In genomic region chr15:80405970-80406369, GRCh38 we compare ENCODE assay signal across 22 cellular contexts. TPM values are rescaled to one million over a fixed set of nuclear protein-coding genes. Genes with fewer than 3 reads are reported as not detected.
DNase-seq lines count a peak whose midpoint lies in the region; ATAC-seq and TF ChIP-seq lines count a peak whose summit lies in the region.
"Had no signal": no experiment of that assay in that cellular context is flagged by ENCODE, and none has a peak within 500 bp of the region (broad histone marks: within the 10 kb centered on the region; RNA-seq: fewer than 3 reads in every experiment).

No MANE protein-coding gene starts in this region.

- H2BK5ac ChIP-seq in IMR-90 (ENCODE audit: low read depth, low read length, poor library complexity, severe bottlenecking) = no peak overlapping the region

- no peaks in the 10 kb centered on the region for H3K9me1 ChIP-seq in IMR-90 (ENCODE audit: insufficient read depth, low read length)

- no peak overlapping the region for H3K18ac ChIP-seq in IMR-90 (ENCODE audit: low read depth, low read length)

- POLR2A ChIA-PET in IMR-90 (lab: Charles Lee; ENCODE audit: unreplicated experiment) = no interaction called here

- H2BK15ac ChIP-seq in IMR-90 (ENCODE audit: low read depth, low read length) = no peak overlapping the region

- DNase-seq in IMR-90 (no peak), esophagus muscularis mucosa (ENCODE audit: extremely low spot score) (peak; percentile 68), superior temporal gyrus (ENCODE audit: extremely low spot score) (peak; percentile 45), DMS114 treated with DMSO at 0.1 percent for 48 hours (lab: John Stamatoyannopoulos, UW; ENCODE audit: unreplicated experiment) (no peak), foreskin keratinocyte (no peak)
- DNase-seq: CD4-positive, alpha-beta memory T cell; DMS53; EL; GM23248; Kasumi-1; MG63; NCI-H1092; NCI-H2029 treated with DMSO at 0.1 percent for 48 hours; NCI-H510A; NCI-H82; OCI-M1; Right ventricle myocardium superior had no signal

- H4K91ac ChIP-seq in IMR-90 (ENCODE audit: insufficient read depth, low read depth, low read length) = no peak overlapping the region

- H3K4me2 ChIP-seq in IMR-90 (ENCODE audit: low read depth, low read length) (no peak overlapping the region), neural cell (ENCODE audit: low read length) (peak overlapping the region; percentile 95)

- H3K9me2 ChIP-seq in neural cell (ENCODE audit: insufficient read depth, low read length) = no peaks in the 10 kb centered on the region

- peaks cover 6% of the 10 kb centered on the region; the same call in 1 of the 2 replicates for H4K20me1 ChIP-seq in IMR-90 (ENCODE audit: insufficient read depth, low read length)
- no peaks in the 10 kb centered on the region for H4K20me1 ChIP-seq in neural cell (ENCODE audit: insufficient read depth)
- H4K20me1 ChIP-seq: BLaER1 had no signal

- dilution Hi-C loops in IMR-90 (cut with HindIII; ENCODE audit: low sequenced_read_pairs, unreplicated experiment) = no loop called here

- H3K23ac ChIP-seq in IMR-90 (ENCODE audit: low read depth, low read length) = peak overlapping the region; percentile 35; the same call in 1 of the 2 replicates

- H3K4me3 ChIP-seq in IMR-90 (ENCODE audit: insufficient read depth, low read depth, low read length) (no peak overlapping the region), esophagus muscularis mucosa (no peak overlapping the region), neural cell (ENCODE audit: low read length) (peak overlapping the region; percentile 83)
- H3K4me3 ChIP-seq: GM23248, MG63 had no signal

- no peak overlapping the region for H2BK120ac ChIP-seq in IMR-90 (ENCODE audit: low read depth, low read length)

- intact Hi-C loops in IMR-90 (cut with micrococcal nuclease) = no loop called here
- intact Hi-C loops in esophagus muscularis mucosa (cut with DNase I) = no loop called here

- TF ChIP-seq CTCF in IMR-90 (conservative IDR thresholded peaks at IDR 0.05; ENCODE audit: low read depth, low read length) = no peak
- no peak for TF ChIP-seq CTCF in esophagus muscularis mucosa (IDR thresholded peaks at IDR 0.05)
- TF ChIP-seq CTCF in neural cell (IDR thresholded peaks at IDR 0.05; ENCODE audit: poor library complexity, severe bottlenecking) = no peak
- no peak for TF ChIP-seq CTCF in foreskin keratinocyte (conservative IDR thresholded peaks at IDR 0.05)

- H3K79me1 ChIP-seq in IMR-90 (ENCODE audit: low read depth in 1 of 2, low read length in 2 of 2) = peaks cover 23 to 41% of the 10 kb centered on the region in 2 experiments

- no peak overlapping the region for H4K5ac ChIP-seq in IMR-90 (ENCODE audit: low read depth, low read length)

- H3K56ac ChIP-seq in IMR-90 (ENCODE audit: extremely low read depth, insufficient read depth, low read length) = no peak overlapping the region

- WGBS in IMR-90 (ENCODE audit: extremely low coverage in 2 of 2, insufficient read length in 1 of 2), 2 experiments = no CpG with 5 or more reads among the region's 2 CpGs
- 75% methylated on average over 2 of the region's 2 CpGs for WGBS in esophagus muscularis mucosa

- H3K4me1 ChIP-seq in IMR-90 (ENCODE audit: control insufficient read depth, insufficient read depth, low read length) (peaks cover 3% of the 10 kb centered on the region; the same call in 1 of the 2 replicates), esophagus muscularis mucosa (peaks cover 5 to 22% (median 18%) of the 10 kb centered on the region in 4 donors), foreskin keratinocyte (no peaks in the 10 kb centered on the region)

- H2AK9ac ChIP-seq in IMR-90 (replicated peaks; ENCODE audit: low read depth, low read length, poor library complexity) = no peak overlapping the region

- TF ChIP-seq RAD21 in IMR-90 (IDR thresholded peaks at IDR 0.05; ENCODE audit: low read length) = no peak
- no peak for TF ChIP-seq RAD21 in neural cell (conservative IDR thresholded peaks at IDR 0.05)

- no TSS peak for BruUV-seq in IMR-90 (replicated peaks; lab: Mats Ljungman, UMichigan)

- no peak overlapping the region for H3K4ac ChIP-seq in IMR-90 (ENCODE audit: low read depth, low read length)

- no peaks in the 10 kb centered on the region for H3K27me3 ChIP-seq in IMR-90 (ENCODE audit: control insufficient read depth, insufficient read depth, low read length)
- H3K27me3 ChIP-seq in esophagus muscularis mucosa = peaks cover 0 to 7% (median 0%) of the 10 kb centered on the region in 4 donors
- H3K27me3 ChIP-seq in neural cell (ENCODE audit: insufficient read depth, low read depth, low read length) = no peaks in the 10 kb centered on the region
- H3K27me3 ChIP-seq in foreskin keratinocyte = peaks cover 93% of the 10 kb centered on the region
- H3K27me3 ChIP-seq: MG63 had no signal

- H3K9me3 ChIP-seq in IMR-90 (ENCODE audit: control insufficient read depth, insufficient read depth, low read length) (no peaks in the 10 kb centered on the region), esophagus muscularis mucosa (no peaks in the 10 kb centered on the region), neural cell (ENCODE audit: low read length) (no peaks in the 10 kb centered on the region)
- H3K9me3 ChIP-seq: A549, HAP-1, MG63 had no signal

- no peak overlapping the region for H2BK20ac ChIP-seq in IMR-90 (ENCODE audit: low read depth, low read length)

- no peak overlapping the region for H2AFZ ChIP-seq in IMR-90 (replicated peaks; ENCODE audit: low read length, poor library complexity)
- H2AFZ ChIP-seq in neural cell (ENCODE audit: low read depth, low read length) = no peak overlapping the region
- H2AFZ ChIP-seq: GM23248 had no signal

- no peak for TF ChIP-seq EP300 in esophagus muscularis mucosa (IDR thresholded peaks at IDR 0.05)
- no peak for TF ChIP-seq EP300 in neural cell (conservative IDR thresholded peaks at IDR 0.05; ENCODE audit: poor library complexity, severe bottlenecking)

- H3K79me2 ChIP-seq in neural cell (replicated peaks; ENCODE audit: insufficient read depth, low read length) = peaks cover 65% of the 10 kb centered on the region

- no peak overlapping the region for H3K14ac ChIP-seq in IMR-90 (replicated peaks; ENCODE audit: low read depth, low read length)

- no peaks in the 10 kb centered on the region for H3F3A ChIP-seq in neural cell (ENCODE audit: insufficient read depth, low read length, poor library complexity, severe bottlenecking)

- CTCF ChIA-PET in IMR-90 (lab: Yijun Ruan, JAX) = no interaction called here

- ATAC-seq in IMR-90 (ENCODE audit: low read depth) (no peak), HG03442 (IDR thresholded peaks at IDR 0.05; ENCODE audit: unreplicated experiment) (no peak), foreskin keratinocyte (no peak)

- H3K9ac ChIP-seq in IMR-90 (ENCODE audit: low read depth, low read length) (no peak overlapping the region), neural cell (ENCODE audit: low read length) (no peak overlapping the region)
- H3K9ac ChIP-seq: BLaER1, GM23248 had no signal

- H2AK5ac ChIP-seq in IMR-90 (ENCODE audit: low read depth, low read length) = no peak overlapping the region

- TF ChIP-seq POLR2A in IMR-90 (IDR thresholded peaks at IDR 0.05; ENCODE audit: low read depth, low read length) (no peak), esophagus muscularis mucosa (IDR thresholded peaks at IDR 0.05; ENCODE audit: low read depth) (no peak)

- H3K36me3 ChIP-seq in IMR-90 (ENCODE audit: control insufficient read depth, insufficient read depth, low read length) (no peaks in the 10 kb centered on the region), esophagus muscularis mucosa (no peaks in the 10 kb centered on the region), neural cell (ENCODE audit: insufficient read depth, low read length) (no peaks in the 10 kb centered on the region)
- H3K36me3 ChIP-seq: BLaER1, HAP-1, MG63 had no signal

- no peak overlapping the region for H4K8ac ChIP-seq in IMR-90 (ENCODE audit: low read depth in 2 of 2, low read length in 2 of 2)

- H3K27ac ChIP-seq in IMR-90 (ENCODE audit: insufficient read depth, low read length) = no peak overlapping the region
- no peak overlapping the region for H3K27ac ChIP-seq in esophagus muscularis mucosa (replicated peaks in 1 of 4)
- H3K27ac ChIP-seq in neural cell (ENCODE audit: low read length) = no peak overlapping the region
- no peak overlapping the region for H3K27ac ChIP-seq in foreskin keratinocyte
- H3K27ac ChIP-seq: BLaER1, GM23248 had no signal

- in situ Hi-C loops in IMR-90 (cut with MboI; ENCODE audit: low sequenced_read_pairs) = no loop called here

TF ChIP-seq in IMR-90, 13 proteins besides CTCF, POLR2A, EP300 and RAD21 (continues in another document):
- TF ChIP-seq MXI1 (IDR thresholded peaks at IDR 0.05; ENCODE audit: borderline replicate concordance, low read depth, low read length) = no peak
- TF ChIP-seq ELK1 (IDR thresholded peaks at IDR 0.05; ENCODE audit: borderline replicate concordance, low read depth, low read length) = no peak

TF ChIP-seq in neural cell, 6 proteins besides CTCF, POLR2A, EP300 and RAD21 (continues in another document):
- TF ChIP-seq EZH2 (IDR thresholded peaks at IDR 0.05; ENCODE audit: borderline replicate concordance, insufficient read depth, low read length, poor library complexity, severe bottlenecking) = no peak
- TF ChIP-seq POLR2AphosphoS5 (IDR thresholded peaks at IDR 0.05) = no peak
- no peak for TF ChIP-seq SMC3 (conservative IDR thresholded peaks at IDR 0.05; ENCODE audit: poor library complexity)
- TF ChIP-seq MXI1 (conservative IDR thresholded peaks at IDR 0.05; ENCODE audit: poor library complexity, severe bottlenecking) = no peak
- no peak for TF ChIP-seq TAF1 (IDR thresholded peaks at IDR 0.05; ENCODE audit: low read depth)

RNA-seq across cellular contexts. Expression of gene ARNT2, which starts 1.8 kb away (rescaled TPM):
- total RNA-seq in IMR-90 (2012; rRNA removed) (14.7 and 19.0 TPM in 2 replicates), esophagus muscularis mucosa (10 to 100 TPM in 1 of 4 donors, 1 to 10 TPM in 3; 5.4 to 14.6 (median 8.2) TPM), foreskin keratinocyte (0.24 and 0.25 TPM in 2 replicates)
- polyA plus RNA-seq in IMR-90 (2012; rRNA removed) (16.7 and 18.2 TPM in 2 replicates), neural cell (41.2 and 49.8 TPM in 2 replicates), foreskin keratinocyte (0.21 and 0.25 TPM in 2 replicates)
- polyA plus RNA-seq in IMR-90 (2012; cell fraction: cytosol; rRNA removed) = 12.1 and 13.1 TPM in 2 replicates
- polyA plus RNA-seq in IMR-90 (2012; cell fraction: nucleus; rRNA removed; ENCODE audit: low replicate concordance) = 18.3 and 31.1 TPM in 2 replicates
- polyA minus RNA-seq in neural cell = 63.1 and 69.0 TPM in 2 replicates
- total RNA-seq: CD4-positive, alpha-beta memory T cell had no signal
- polyA plus RNA-seq: CD4-positive, alpha-beta memory T cell had no signal

Comparison
In these comparisons a context has a peak if more than half of its experiments do, and no peak if none do; other contexts are left out.
1. DNase-seq: peak in esophagus muscularis mucosa (single experiment) and superior temporal gyrus (single experiment); none in IMR-90 (single experiment), DMS114 treated with DMSO at 0.1 percent for 48 hours (single experiment) and foreskin keratinocyte (0 of 2).